In genomic region chr15:31306426-31307269, GRCh38 we compare ENCODE assay signal across 10 cellular contexts. TPM values are rescaled to one million over a fixed set of nuclear protein-coding genes. Genes with fewer than 3 reads are reported as not detected.
DNase-seq lines count a peak whose midpoint lies in the region; ATAC-seq, FAIRE-seq and TF ChIP-seq lines count a peak whose summit lies in the region.
"Had no signal": no experiment of that assay in that cellular context is flagged by ENCODE, and none has a peak within 500 bp of the region (broad histone marks: within the 10 kb centered on the region; RNA-seq: fewer than 3 reads in every experiment).

No MANE protein-coding gene starts in this region.

- WGBS in right cardiac atrium = 58% methylated on average over 30 of the region's 30 CpGs
- 83% methylated on average over 7 of the region's 30 CpGs; no CpG with 5 or more reads in 1 of the 2 donors for WGBS in gastroesophageal sphincter (ENCODE audit: low coverage in 1 of 2), 2 donors

- ATAC-seq in right cardiac atrium (peak; percentile 47 to 93), HG03460 (IDR thresholded peaks at IDR 0.05; ENCODE audit: unreplicated experiment) (no peak), gastroesophageal sphincter (no peak)

- H3K27me3 ChIP-seq in right cardiac atrium (ENCODE audit: control insufficient read depth, insufficient read depth) (no peaks in the 10 kb centered on the region), gastroesophageal sphincter (peaks cover 20% of the 10 kb centered on the region)

- H3K27ac ChIP-seq in right cardiac atrium (ENCODE audit: low read length) (no peak overlapping the region), gastroesophageal sphincter (no peak overlapping the region)
- H3K27ac ChIP-seq: HL-60 had no signal

- peak; percentile 21 for DNase-seq in M059J (ENCODE audit: low read depth)
- peak; percentile 49 for DNase-seq in RPMI7951 (ENCODE audit: low read depth)
- peak; percentile 56 to 79 (median 77) for DNase-seq in right cardiac atrium
- DNase-seq in retina = peak; percentile 92
- no peak for DNase-seq in D721Med (ENCODE audit: insufficient read length, low spot score)
- no peak for DNase-seq in OCI-M1 (lab: John Stamatoyannopoulos, UW)
- DNase-seq: aorta had no signal

- H3K9me3 ChIP-seq in right cardiac atrium (ENCODE audit: control insufficient read depth, low read length) (no peaks in the 10 kb centered on the region), gastroesophageal sphincter (no peaks in the 10 kb centered on the region)

- no peaks in the 10 kb centered on the region for H3K36me3 ChIP-seq in gastroesophageal sphincter

- no peak for TF ChIP-seq CTCF in D721Med (IDR thresholded peaks at IDR 0.05; ENCODE audit: insufficient read depth, missing control alignments)
- TF ChIP-seq CTCF in gastroesophageal sphincter (IDR thresholded peaks at IDR 0.05) = no peak

- TF ChIP-seq EP300 in gastroesophageal sphincter (IDR thresholded peaks at IDR 0.05) = no peak

- FAIRE-seq in D721Med (lab: Jason Lieb, UNC) = no peak

- H3K4me3 ChIP-seq in right cardiac atrium (ENCODE audit: low read length) (no peak overlapping the region), gastroesophageal sphincter (no peak overlapping the region)

- H3K4me1 ChIP-seq in right cardiac atrium (ENCODE audit: control insufficient read depth, insufficient read depth, low read length) = no peaks in the 10 kb centered on the region
- peaks cover 0 to 28% (median 0%) of the 10 kb centered on the region in 3 donors for H3K4me1 ChIP-seq in gastroesophageal sphincter

- intact Hi-C loops in right cardiac atrium (cut with DNase I) = no loop called here

- TF ChIP-seq POLR2A in gastroesophageal sphincter (IDR thresholded peaks at IDR 0.05) = no peak

RNA-seq across cellular contexts. Expression of gene KLF13, which starts 20.0 kb away (rescaled TPM):
- 7.3 and 16.8 TPM in 2 replicates for total RNA-seq in M059J (2014; rRNA removed; shearing (Covaris generic))
- total RNA-seq in RPMI7951 (2014; rRNA removed; shearing (Covaris generic)) = 60.3 and 75.6 TPM in 2 replicates
- total RNA-seq in right cardiac atrium (100 to 1,000 TPM in 2 of 4 donors, 10 to 100 TPM in 2; 42.3 to 108 (median 88.2) TPM), gastroesophageal sphincter (100 to 1,000 TPM in 1 of 4 donors, 10 to 100 TPM in 3; 49.7 to 106 (median 76.1) TPM)
- 52.7 TPM for polyA plus RNA-seq in right cardiac atrium

Comparison
In these comparisons a context has a peak if more than half of its experiments do, and no peak if none do; other contexts are left out.
1. DNase-seq: peak in M059J (single experiment), RPMI7951 (single experiment), right cardiac atrium (3 of 3) and retina (single experiment); none in D721Med (single experiment) and OCI-M1 (single experiment).
2. ATAC-seq: peak in right cardiac atrium (2 of 2); none in HG03460 (single experiment) and gastroesophageal sphincter (single experiment).